ENCODE assay signal across 7 cellular contexts in the genomic region with DNA sequence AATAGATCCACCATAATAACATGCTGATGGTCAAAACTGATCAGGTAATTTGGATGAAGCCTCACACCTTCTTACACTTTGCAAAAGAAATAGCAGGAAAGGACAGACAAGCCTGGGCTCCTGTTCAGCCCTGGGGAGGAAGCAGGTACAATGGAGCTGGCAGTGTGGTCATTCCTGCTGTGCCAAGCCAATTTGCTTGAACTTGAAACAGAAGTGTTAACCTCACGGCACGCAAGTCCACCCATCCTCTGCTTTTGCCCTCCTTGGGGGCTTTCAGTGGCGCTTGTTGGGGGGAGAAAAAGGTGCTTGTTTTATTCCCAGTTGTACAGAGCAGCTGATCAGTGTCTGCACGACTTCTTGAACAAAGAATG. TPM values are rescaled to one million over a fixed set of nuclear protein-coding genes. Genes with fewer than 3 reads are reported as not detected.
A peak's percentile ranks its signal among the peaks of the same experiment; 100 is the strongest.
DNase-seq lines count a peak whose midpoint lies in the region; ATAC-seq and TF ChIP-seq lines count a peak whose summit lies in the region.

No MANE protein-coding gene starts in this region.

- TF ChIP-seq CTCF in endothelial cell (IDR thresholded peaks at IDR 0.05; ENCODE audit: unreplicated experiment) (no peak), progenitor cell of endocrine pancreas (IDR thresholded peaks at IDR 0.05; ENCODE audit: unreplicated experiment) (no peak)

- H3K27ac ChIP-seq in KOPT-K1 (ENCODE audit: low read depth, low read length, poor library complexity, severe bottlenecking): peak overlapping the region; percentile 21

- H3K27me3 Mint-ChIP-seq in endothelial cell (ENCODE audit: unreplicated experiment) (peaks cover 2% of the 10 kb centered on the region), progenitor cell of endocrine pancreas (peaks cover 19% of the 10 kb centered on the region)
- H3K27me3 Mint-ChIP-seq in activated CD4-positive, alpha-beta memory T cell treated with anti-CD3 and anti-CD28 coated beads for 36 hours: peaks cover 5% of the 10 kb centered on the region

- H3K36me3 Mint-ChIP-seq in endothelial cell (ENCODE audit: low read depth, unreplicated experiment) (no peaks in the 10 kb centered on the region), progenitor cell of endocrine pancreas (ENCODE audit: insufficient read depth) (no peaks in the 10 kb centered on the region)
- no peaks in the 10 kb centered on the region for H3K36me3 Mint-ChIP-seq in activated CD4-positive, alpha-beta memory T cell treated with anti-CD3 and anti-CD28 coated beads for 36 hours

- H3K4me3 Mint-ChIP-seq in endothelial cell (ENCODE audit: unreplicated experiment) (no peak overlapping the region), progenitor cell of endocrine pancreas (ENCODE audit: low read depth) (peak overlapping the region; percentile 38)
- H3K4me3 Mint-ChIP-seq in activated CD4-positive, alpha-beta memory T cell treated with anti-CD3 and anti-CD28 coated beads for 36 hours: no peak overlapping the region

- ATAC-seq in GM21447 (IDR thresholded peaks at IDR 0.05; ENCODE audit: unreplicated experiment): peak; percentile 26

- DNase-seq in endothelial cell (ENCODE audit: low spot score) (peak; percentile 30), progenitor cell of endocrine pancreas (ENCODE audit: low spot score, unreplicated experiment) (no peak), amniotic stem cell (lab: John Stamatoyannopoulos, UW) (no peak), NCI-H2227 treated with DMSO at 0.1 percent for 48 hours (lab: John Stamatoyannopoulos, UW) (no peak)
- DNase-seq in activated CD4-positive, alpha-beta memory T cell treated with anti-CD3 and anti-CD28 coated beads for 36 hours: no peak

- no peaks in the 10 kb centered on the region for H3K9me3 ChIP-seq in KOPT-K1 (ENCODE audit: insufficient read depth, low read length, poor library complexity, severe bottlenecking)

- H3K27ac Mint-ChIP-seq in endothelial cell (ENCODE audit: unreplicated experiment) (peak overlapping the region; percentile 68), progenitor cell of endocrine pancreas (no peak overlapping the region)
- H3K27ac Mint-ChIP-seq in activated CD4-positive, alpha-beta memory T cell treated with anti-CD3 and anti-CD28 coated beads for 36 hours: no peak overlapping the region

- H3K4me1 Mint-ChIP-seq in endothelial cell (ENCODE audit: unreplicated experiment): peaks cover 19% of the 10 kb centered on the region
- peaks cover 2% of the 10 kb centered on the region for H3K4me1 Mint-ChIP-seq in progenitor cell of endocrine pancreas (ENCODE audit: low read depth)
- H3K4me1 Mint-ChIP-seq in activated CD4-positive, alpha-beta memory T cell treated with anti-CD3 and anti-CD28 coated beads for 36 hours (ENCODE audit: low read depth): peaks cover 3% of the 10 kb centered on the region

- CTCF ChIA-PET in activated CD4-positive, alpha-beta memory T cell treated with anti-CD3 and anti-CD28 coated beads for 36 hours (lab: Charles Lee): interaction anchor here (0.6 to 5.9 kb wide), 14 partner anchors 34 to 283 kb away, joined by 3 to 61 read pairs (median 4); partner anchors contain the start of genes DPH3 and OXNAD1

- H3K36me3 ChIP-seq in KOPT-K1 (ENCODE audit: insufficient read depth, low read length): no peaks in the 10 kb centered on the region

- H3K9me3 Mint-ChIP-seq in endothelial cell (ENCODE audit: unreplicated experiment) (no peaks in the 10 kb centered on the region), progenitor cell of endocrine pancreas (ENCODE audit: low read depth) (peaks cover 3% of the 10 kb centered on the region)
- H3K9me3 Mint-ChIP-seq in activated CD4-positive, alpha-beta memory T cell treated with anti-CD3 and anti-CD28 coated beads for 36 hours: no peaks in the 10 kb centered on the region

- intact Hi-C loops in activated CD4-positive, alpha-beta memory T cell treated with anti-CD3 and anti-CD28 coated beads for 36 hours (cut with micrococcal nuclease): loop anchor here (1.0 to 5.0 kb wide), 5 partner anchors 37 to 501 kb away; partner anchors contain the start of gene RFTN1

- POLR2A ChIA-PET in activated CD4-positive, alpha-beta memory T cell treated with anti-CD3 and anti-CD28 coated beads for 36 hours (lab: Charles Lee): interaction anchor here (1.0 to 1.1 kb wide), 2 partner anchors 264 to 287 kb away, joined by 3 read pairs; no protein-coding TSS in a partner anchor

RNA-seq across cellular contexts. Expression of gene RFTN1, which starts 36.8 kb away (rescaled TPM):
- total RNA-seq in endothelial cell (ENCODE audit: unreplicated experiment) (41.8 TPM), progenitor cell of endocrine pancreas (0.73 and 0.96 TPM in 2 replicates)
- 100 to 1,000 TPM; 104 to 106 TPM for total RNA-seq in activated CD4-positive, alpha-beta memory T cell treated with anti-CD3 and anti-CD28 coated beads for 36 hours

RNA-seq across cellular contexts. Expression of gene DAZL, which starts 54.9 kb away (rescaled TPM):
- 0.33 TPM for total RNA-seq in endothelial cell (ENCODE audit: unreplicated experiment)
- total RNA-seq in progenitor cell of endocrine pancreas: not detected in 2 replicates
- not detected for total RNA-seq in activated CD4-positive, alpha-beta memory T cell treated with anti-CD3 and anti-CD28 coated beads for 36 hours

Comparison
In these comparisons a context has a peak if more than half of its experiments do, and no peak if none do; other contexts are left out.
1. RNA of gene RFTN1, which starts 36.8 kb away (total RNA-seq): 104 to 106 TPM in activated CD4-positive, alpha-beta memory T cell treated with anti-CD3 and anti-CD28 coated beads for 36 hours and 41.8 TPM in endothelial cell (single experiment); 0.73 to 0.96 TPM in progenitor cell of endocrine pancreas; every median in the first group is over 10 times any median in the second.